In genomic region chr9:137551656-137552534, GRCh38 we compare ENCODE assay signal across 8 cellular contexts. TPM values are rescaled to one million over a fixed set of nuclear protein-coding genes. Genes with fewer than 3 reads are reported as not detected.
DNase-seq lines count a peak whose midpoint lies in the region; ATAC-seq, FAIRE-seq and TF ChIP-seq lines count a peak whose summit lies in the region.

MRPL41 (plus strand) TSS chr9:137551879; CDS start chr9:137552082, 203 bp downstream.

- H3K27me3 ChIP-seq in HepG2 (ENCODE audit: control insufficient read depth in 1 of 2, insufficient read depth in 2 of 2, low read length in 2 of 2) = no peaks in the 10 kb centered on the region

- CTCF ChIA-PET in HepG2 (lab: Yijun Ruan, JAX; ENCODE audit: low intra/inter-chr PET ratio, low total read pairs) = no interaction called here

- WGBS in HepG2 (ENCODE audit: low lambda C conversion rate) = 3% methylated on average over 18 of the region's 111 CpGs

- H3K36me3 Mint-ChIP-seq in dendritic cell treated with granulocyte-macrophage colony-stimulating factor and Interleukin-4, amounts not matched to agents 40 ng/mL and 50 ng/mL, for 4 days (ENCODE audit: low read depth) = peaks cover 49% of the 10 kb centered on the region

- 0 out of 2 replicates have a peak, but pooled peaks have one; percentile 21 for TF ChIP-seq RAD21 in HepG2 (CRISPR knock-in tag; IDR thresholded peaks at IDR 0.05)

- peaks cover 3% of the 10 kb centered on the region for H3K27me3 Mint-ChIP-seq in dendritic cell treated with granulocyte-macrophage colony-stimulating factor and Interleukin-4, amounts not matched to agents 40 ng/mL and 50 ng/mL, for 4 days

- TF ChIP-seq EP300 in HepG2 (IDR thresholded peaks at IDR 0.05; ENCODE audit: low read depth in 2 of 2, low read length in 2 of 2) (no peak), HepG2 (CRISPR knock-in tag; IDR thresholded peaks at IDR 0.05; ENCODE audit: borderline replicate concordance) (no peak)

- H3K9ac ChIP-seq in HepG2 (ENCODE audit: insufficient read depth, low read depth, low read length) = peak within 1 kb of the TSS; percentile 87

- TSS peak; percentile 99 for BruUV-seq in HepG2 (replicated peaks; lab: Mats Ljungman, UMichigan)

- peak within 1 kb of the TSS; percentile 91 for H3K27ac ChIP-seq in HepG2 (ENCODE audit: extremely low read length, insufficient read depth, low read length)

- peaks cover 2% of the 10 kb centered on the region for H3K79me2 ChIP-seq in HepG2 (ENCODE audit: insufficient read depth, low read length)

- TF ChIP-seq POLR2A in GM19193 (IDR thresholded peaks at IDR 0.05; ENCODE audit: extremely low read depth, insufficient read depth, insufficient read length) (peak; percentile 88), HepG2 (IDR thresholded peaks at IDR 0.05; ENCODE audit: insufficient read depth in 1 of 2, low read depth in 2 of 2, low read length in 2 of 2) (peak; percentile 71 to 72)

- peak within 1 kb of the TSS; percentile 97 for H3K4me2 ChIP-seq in HepG2 (ENCODE audit: low read depth, low read length)

- no peak for TF ChIP-seq CTCF in HepG2 (CRISPR knock-in tag; IDR thresholded peaks at IDR 0.05)

- intact Hi-C loops in dendritic cell treated with granulocyte-macrophage colony-stimulating factor and Interleukin-4, amounts not matched to agents 40 ng/mL and 50 ng/mL, for 4 days (cut with micrococcal nuclease) = loop anchor here (5.0 kb wide), 1 partner anchor 40 kb away; the partner anchor contains the start of gene ZMYND19
- intact Hi-C loops in HepG2 (cut with micrococcal nuclease; ENCODE audit: unreplicated experiment) = no loop called here

- H3K9me3 Mint-ChIP-seq in dendritic cell treated with granulocyte-macrophage colony-stimulating factor and Interleukin-4, amounts not matched to agents 40 ng/mL and 50 ng/mL, for 4 days = no peaks in the 10 kb centered on the region

- no peak for FAIRE-seq in HepG2 (lab: Jason Lieb, UNC)

- no peaks in the 10 kb centered on the region for H3K9me3 ChIP-seq in HepG2 (ENCODE audit: low read length)

- peaks cover 8 to 25% of the 10 kb centered on the region in 2 experiments for H3K36me3 ChIP-seq in HepG2 (replicated peaks in 1 of 2; ENCODE audit: control insufficient read depth in 1 of 2, insufficient read depth in 2 of 2, low read length in 2 of 2)

- peak within 1 kb of the TSS; percentile 85 for H3K27ac Mint-ChIP-seq in dendritic cell treated with granulocyte-macrophage colony-stimulating factor and Interleukin-4, amounts not matched to agents 40 ng/mL and 50 ng/mL, for 4 days

- peaks cover 4% of the 10 kb centered on the region; the same call in 1 of the 2 replicates for H4K20me1 ChIP-seq in HepG2 (ENCODE audit: insufficient read depth, low read length)

- DNase-seq in Ammon's horn (ENCODE audit: low spot score) = peak; percentile 94
- peak; percentile 91 for DNase-seq in NCI-H748 (lab: John Stamatoyannopoulos, UW; ENCODE audit: unreplicated experiment)
- DNase-seq in activated CD4-positive, alpha-beta T cell treated with anti-CD3 and anti-CD28 coated beads, Interleukin-2, amount 50 U/mL, for 4 hours = peak; percentile 80 to 84
- peak; percentile 84 for DNase-seq in HepG2 (ENCODE audit: low spot score)
- DNase-seq in stimulated activated CD4-positive, alpha-beta T cell treated with anti-CD3 and anti-CD28 coated beads, Interleukin-4, amount 100 ng/mL, for 1 hour = peak; percentile 90

- POLR2A ChIA-PET in HepG2 (lab: Yijun Ruan, JAX) = interaction anchor here (0.7 to 1.4 kb wide), 7 partner anchors 17 to 138 kb away, joined by 3 to 10 read pairs (median 4); partner anchors contain the start of genes ARRDC1, DPH7, EXD3 and NOXA1

- H3K4me3 Mint-ChIP-seq in dendritic cell treated with granulocyte-macrophage colony-stimulating factor and Interleukin-4, amounts not matched to agents 40 ng/mL and 50 ng/mL, for 4 days = peak within 1 kb of the TSS; percentile 85

- peaks cover 23% of the 10 kb centered on the region for H3K4me1 ChIP-seq in HepG2 (ENCODE audit: insufficient read depth, low read length)

- peaks cover 28% of the 10 kb centered on the region for H3K4me1 Mint-ChIP-seq in dendritic cell treated with granulocyte-macrophage colony-stimulating factor and Interleukin-4, amounts not matched to agents 40 ng/mL and 50 ng/mL, for 4 days (ENCODE audit: low read depth)

- in situ Hi-C loops in HepG2 (cut with HindIII; ENCODE audit: extremely low pct_ligation_motif_present, low pct_unique_long_range_greater_than_20kb) = no loop called here

- H3K4me3 ChIP-seq in HepG2 (replicated peaks in 1 of 3; ENCODE audit: insufficient read depth in 1 of 3, low read depth in 2 of 3, low read length in 3 of 3) = peak within 1 kb of the TSS; percentile 82 to 88 (median 84)

- H2AFZ ChIP-seq in HepG2 (ENCODE audit: low read length) = no peak within 1 kb of the TSS

- ATAC-seq in HG03439 (IDR thresholded peaks at IDR 0.05; ENCODE audit: unreplicated experiment) (peak; percentile 79), HepG2 (peak; percentile 84)

TF ChIP-seq in HepG2, 621 proteins besides CTCF, POLR2A, EP300 and RAD21 (continues in another document):
- TF ChIP-seq NRL (CRISPR knock-in tag; IDR thresholded peaks at IDR 0.05; ENCODE audit: borderline replicate concordance) (no peak), GMEB1 (CRISPR knock-in tag; IDR thresholded peaks at IDR 0.05; ENCODE audit: borderline replicate concordance) (no peak; the same call in 1 of the 2 replicates), ZNF790 (CRISPR knock-in tag; IDR thresholded peaks at IDR 0.05; ENCODE audit: borderline replicate concordance) (no peak), ZFP41 (CRISPR knock-in tag; IDR thresholded peaks at IDR 0.05; ENCODE audit: borderline replicate concordance) (no peak), ZNF556 (CRISPR knock-in tag; IDR thresholded peaks at IDR 0.05; ENCODE audit: borderline replicate concordance) (no peak), ADNP (CRISPR knock-in tag; IDR thresholded peaks at IDR 0.05) (no peak), RCOR2 (CRISPR knock-in tag; IDR thresholded peaks at IDR 0.05) (no peak), ZNF691 (CRISPR knock-in tag; IDR thresholded peaks at IDR 0.05; ENCODE audit: borderline replicate concordance, low read depth) (0 out of 2 replicates have a peak, but pooled peaks have one; percentile 23), PTBP1 (IDR thresholded peaks at IDR 0.05; ENCODE audit: low read depth, low read length, poor library complexity, severe bottlenecking) (no peak), PHF21A (CRISPR knock-in tag; IDR thresholded peaks at IDR 0.05) (0 out of 2 replicates have a peak, but pooled peaks have one; percentile 24), ZNF563 (CRISPR knock-in tag; IDR thresholded peaks at IDR 0.05) (0 out of 2 replicates have a peak, but pooled peaks have one; percentile 16), AKAP8 (CRISPR knock-in tag; IDR thresholded peaks at IDR 0.05) (peak; percentile 86), MAX (IDR thresholded peaks at IDR 0.05) (peak; percentile 70; the same call in 1 of the 2 replicates), ZNF549 (CRISPR knock-in tag; IDR thresholded peaks at IDR 0.05) (no peak), TRIM24 (CRISPR knock-in tag; IDR thresholded peaks at IDR 0.05) (no peak), FOXJ3 (CRISPR knock-in tag; IDR thresholded peaks at IDR 0.05; ENCODE audit: borderline replicate concordance) (no peak)

RNA-seq across cellular contexts. Expression of gene MRPL41, which starts in this region (rescaled TPM):
- total RNA-seq in HepG2 (2016; rRNA removed; fragmentation: Illumina TruSeq; extraction: Trizol) = 48.9 and 54.0 TPM in 2 replicates
- total RNA-seq in HepG2 (2016; cell fraction: cytosol; rRNA removed; fragmentation: Illumina TruSeq; extraction: Trizol; ENCODE audit: low read depth) = 48.5 and 55.5 TPM in 2 replicates
- total RNA-seq in HepG2 (2016; cell fraction: insoluble cytoplasmic fraction; rRNA removed; fragmentation: Illumina TruSeq; extraction: Trizol) = 53.0 and 54.1 TPM in 2 replicates
- 49.2 and 61.1 TPM in 2 replicates for total RNA-seq in HepG2 (2016; cell fraction: membrane; rRNA removed; fragmentation: Illumina TruSeq; extraction: Trizol)
- total RNA-seq in HepG2 (2016; cell fraction: nucleus; rRNA removed; fragmentation: Illumina TruSeq; extraction: Trizol) = 19.0 and 19.6 TPM in 2 replicates
- polyA plus RNA-seq in HepG2 (2011; rRNA removed) = 20.9 and 23.4 TPM in 2 replicates
- 18.5 and 46.9 TPM in 2 replicates for polyA plus RNA-seq in HepG2 (2011; cell fraction: cytosol; rRNA removed)
- 23.0 and 28.2 TPM in 2 replicates for polyA plus RNA-seq in HepG2 (2011; cell fraction: nucleus; rRNA removed)
- polyA plus RNA-seq in HepG2 (2012) = 15.6 and 26.9 TPM in 2 replicates
- 54.8 and 61.0 TPM in 2 replicates for polyA plus RNA-seq in HepG2 (2016; cell fraction: cytosol; fragmentation: Illumina TruSeq; extraction: Trizol; ENCODE audit: low read depth)
- 43.5 and 50.2 TPM in 2 replicates for polyA plus RNA-seq in HepG2 (2016; cell fraction: insoluble cytoplasmic fraction; fragmentation: Illumina TruSeq; extraction: Trizol; ENCODE audit: low read depth)
- polyA plus RNA-seq in HepG2 (2016; cell fraction: membrane; fragmentation: Illumina TruSeq; extraction: Trizol; ENCODE audit: low read depth) = 42.3 and 46.2 TPM in 2 replicates
- 35.6 and 38.1 TPM in 2 replicates for polyA plus RNA-seq in HepG2 (2016; cell fraction: nucleus; fragmentation: Illumina TruSeq; extraction: Trizol; ENCODE audit: insufficient read depth, low read depth)
- 6.4 and 7.1 TPM in 2 replicates for polyA minus RNA-seq in HepG2 (2011; rRNA and poly(A)+ RNA removed; ENCODE audit: low replicate concordance)
- polyA minus RNA-seq in HepG2 (2011; cell fraction: cytosol; rRNA and poly(A)+ RNA removed) = 8.6 and 11.1 TPM in 2 replicates
- 2.1 and 2.2 TPM in 2 replicates for polyA minus RNA-seq in HepG2 (2011; cell fraction: nucleus; rRNA and poly(A)+ RNA removed)

Comparison
In these comparisons a context has a peak if more than half of its experiments do, and no peak if none do; other contexts are left out.
1. Peak in every context shown above with its lines: DNase-seq, ATAC-seq, H3K4me3 ChIP-seq and H3K27ac ChIP-seq.